ENCODE assay signal across 8 cellular contexts in genomic region chr11:120660024-120660565, GRCh38.
DNase-seq lines count a peak whose midpoint lies in the region; ATAC-seq and TF ChIP-seq lines count a peak whose summit lies in the region.

No MANE protein-coding gene starts in this region.

- TF ChIP-seq CTCF in GM12864 (IDR thresholded peaks at IDR 0.05; ENCODE audit: low read depth, low read length, missing control alignments) = peak; percentile 83

- H3K9me3 Mint-ChIP-seq in activated T-cell treated with anti-CD3 and anti-CD28 coated beads, Interleukin-2, amount 50 U/mL, for 24 hours = no peaks in the 10 kb centered on the region
- H3K9me3 Mint-ChIP-seq in immature natural killer cell = no peaks in the 10 kb centered on the region

- H3K4me3 ChIP-seq in GM12864 (ENCODE audit: low read depth, low read length) = no peak overlapping the region

- no peak for DNase-seq in GM12864 (ENCODE audit: low read depth)
- peak; percentile 19 for DNase-seq in M059J (ENCODE audit: low read depth)
- DNase-seq in activated T-cell treated with anti-CD3 and anti-CD28 coated beads, Interleukin-2, amount 50 U/mL, for 24 hours = peak; percentile 32
- peak; percentile 61 to 67 (median 66) for DNase-seq in immature natural killer cell
- no peak for DNase-seq in DMS79 treated with DMSO at 0.1 percent for 48 hours (lab: John Stamatoyannopoulos, UW)
- no peak for DNase-seq in NCI-H2227 (lab: John Stamatoyannopoulos, UW; ENCODE audit: unreplicated experiment)

- peaks cover 40% of the 10 kb centered on the region for H3K27me3 Mint-ChIP-seq in activated T-cell treated with anti-CD3 and anti-CD28 coated beads, Interleukin-2, amount 50 U/mL, for 24 hours
- peaks cover 0 to 2% (median 1%) of the 10 kb centered on the region in 3 donors for H3K27me3 Mint-ChIP-seq in immature natural killer cell (ENCODE audit: low read depth in 3 of 3)

- no peak overlapping the region for H3K27ac Mint-ChIP-seq in activated T-cell treated with anti-CD3 and anti-CD28 coated beads, Interleukin-2, amount 50 U/mL, for 24 hours
- peak overlapping the region in 2 of 6 donors; percentile 39 to 41 for H3K27ac Mint-ChIP-seq in immature natural killer cell

- H3K4me1 Mint-ChIP-seq in activated T-cell treated with anti-CD3 and anti-CD28 coated beads, Interleukin-2, amount 50 U/mL, for 24 hours (ENCODE audit: low read depth) = no peaks in the 10 kb centered on the region
- H3K4me1 Mint-ChIP-seq in immature natural killer cell = peaks cover 44 to 60% of the 10 kb centered on the region in 2 donors

- no peak overlapping the region for H3K4me3 Mint-ChIP-seq in activated T-cell treated with anti-CD3 and anti-CD28 coated beads, Interleukin-2, amount 50 U/mL, for 24 hours
- peak overlapping the region; percentile 36 to 72 (median 58) for H3K4me3 Mint-ChIP-seq in immature natural killer cell

- ATAC-seq in HG03139 (IDR thresholded peaks at IDR 0.05; ENCODE audit: unreplicated experiment) = no peak
- ATAC-seq in GM18519 (IDR thresholded peaks at IDR 0.05; ENCODE audit: low FRiP score, unreplicated experiment) = no peak

- no peaks in the 10 kb centered on the region for H3K36me3 Mint-ChIP-seq in activated T-cell treated with anti-CD3 and anti-CD28 coated beads, Interleukin-2, amount 50 U/mL, for 24 hours (ENCODE audit: low read depth)
- H3K36me3 Mint-ChIP-seq in immature natural killer cell = no peaks in the 10 kb centered on the region

Comparison
In these comparisons a context has a peak if more than half of its experiments do, and no peak if none do; other contexts are left out.
1. DNase-seq: peak in M059J (single experiment), activated T-cell treated with anti-CD3 and anti-CD28 coated beads, Interleukin-2, amount 50 U/mL, for 24 hours (single experiment) and immature natural killer cell (3 of 3); none in GM12864 (single experiment), DMS79 treated with DMSO at 0.1 percent for 48 hours (single experiment) and NCI-H2227 (single experiment).